ENCODE assay signal across 16 cellular contexts in genomic region chr3:119184808-119185690, GRCh38. TPM values are rescaled to one million over a fixed set of nuclear protein-coding genes. Genes with fewer than 3 reads are reported as not detected.
DNase-seq lines count a peak whose midpoint lies in the region; ATAC-seq, FAIRE-seq and TF ChIP-seq lines count a peak whose summit lies in the region.
"Had no signal": no experiment of that assay in that cellular context is flagged by ENCODE, and none has a peak within 500 bp of the region (broad histone marks: within the 10 kb centered on the region; RNA-seq: fewer than 3 reads in every experiment).

No MANE protein-coding gene starts in this region.

- peaks cover 65% of the 10 kb centered on the region for H3K4me1 ChIP-seq in Caco-2
- H3K4me1 ChIP-seq: gastroesophageal sphincter had no signal

- peak overlapping the region; percentile 14 for H3K4me3 Mint-ChIP-seq in Caco-2 (ENCODE audit: unreplicated experiment)
- H3K4me3 Mint-ChIP-seq: central memory CD8-positive, alpha-beta T cell; stimulated activated naive B cell treated with anti-CD40 and anti-IgM and Interleukin-4, amounts not matched to agents 10 μg/mL and 1 μg/mL and 100 μg/mL, for 72 hours had no signal

- no peaks in the 10 kb centered on the region for H3K9me3 ChIP-seq in Caco-2
- H3K9me3 ChIP-seq: gastroesophageal sphincter, neutrophil had no signal

- H3K4me1 Mint-ChIP-seq in Caco-2 (ENCODE audit: low read depth, unreplicated experiment), result peaks cover 38% of the 10 kb centered on the region
- H3K4me1 Mint-ChIP-seq: central memory CD8-positive, alpha-beta T cell; stimulated activated naive B cell treated with anti-CD40 and anti-IgM and Interleukin-4, amounts not matched to agents 10 μg/mL and 1 μg/mL and 100 μg/mL, for 72 hours had no signal

- no peak for TF ChIP-seq CTCF in Caco-2 (IDR thresholded peaks at IDR 0.05; ENCODE audit: insufficient read depth in 1 of 2, low read depth in 1 of 2, low read length in 1 of 2, severe bottlenecking in 1 of 2, unreplicated experiment in 1 of 2)

- H3K36me3 Mint-ChIP-seq in Caco-2 (ENCODE audit: insufficient read depth, unreplicated experiment), result no peaks in the 10 kb centered on the region
- H3K36me3 Mint-ChIP-seq: stimulated activated naive B cell treated with anti-CD40 and anti-IgM and Interleukin-4, amounts not matched to agents 10 μg/mL and 1 μg/mL and 100 μg/mL, for 72 hours had no signal

- CTCF ChIA-PET in Caco-2 (lab: Charles Lee), result interaction anchor here (0.6 to 1.0 kb wide), 2 partner anchors 56 to 332 kb away, joined by 3 to 7 read pairs; partner anchors contain the start of gene B4GALT4

- DNase-seq in Caco-2, result peak; percentile 58 to 62
- peak; percentile 29 for DNase-seq in HTR-8/SVneo (ENCODE audit: insufficient read length, low spot score)
- DNase-seq in dedifferentiated amniotic fluid mesenchymal stem cell (ENCODE audit: extremely low spot score), result peak; percentile 89
- DNase-seq in non-pigmented ciliary epithelial cell (ENCODE audit: low read depth), result peak; percentile 43
- no peak for DNase-seq in cerebellar nuclear complex (lab: John Stamatoyannopoulos, UW)
- DNase-seq in cerebellar cortex (ENCODE audit: low spot score), result no peak
- DNase-seq in NCI-H146 (lab: John Stamatoyannopoulos, UW), result no peak
- DNase-seq: activated T-cell treated with anti-CD3 and anti-CD28 coated beads, Interleukin-2, amount 50 U/mL, for 48 hours; DMS53; NCI-H510A treated with DMSO at 0.1 percent for 48 hours; stimulated activated naive B cell treated with anti-CD40 and anti-IgM and Interleukin-4, amounts not matched to agents 10 μg/mL and 1 μg/mL and 100 μg/mL, for 72 hours had no signal

- no peak overlapping the region for H3K4me3 ChIP-seq in Caco-2 (ENCODE audit: low read depth, low read length)
- H3K4me3 ChIP-seq: gastroesophageal sphincter had no signal

- no peak for ATAC-seq in HG03354 (IDR thresholded peaks at IDR 0.05; ENCODE audit: poor library complexity, severe bottlenecking, unreplicated experiment)
- ATAC-seq: gastroesophageal sphincter; left lobe of liver; stimulated activated naive B cell treated with anti-CD40 and anti-IgM and Interleukin-4, amounts not matched to agents 10 μg/mL and 1 μg/mL and 100 μg/mL, for 72 hours had no signal

- no peaks in the 10 kb centered on the region for H3K9me3 Mint-ChIP-seq in Caco-2 (ENCODE audit: unreplicated experiment)
- H3K9me3 Mint-ChIP-seq: central memory CD8-positive, alpha-beta T cell; stimulated activated naive B cell treated with anti-CD40 and anti-IgM and Interleukin-4, amounts not matched to agents 10 μg/mL and 1 μg/mL and 100 μg/mL, for 72 hours had no signal

- FAIRE-seq in HTR-8/SVneo (lab: Jason Lieb, UNC), result no peak

- H3K27me3 Mint-ChIP-seq in Caco-2 (ENCODE audit: insufficient read depth, unreplicated experiment), result no peaks in the 10 kb centered on the region
- H3K27me3 Mint-ChIP-seq: stimulated activated naive B cell treated with anti-CD40 and anti-IgM and Interleukin-4, amounts not matched to agents 10 μg/mL and 1 μg/mL and 100 μg/mL, for 72 hours had no signal

- peak overlapping the region; percentile 49 for H3K27ac Mint-ChIP-seq in Caco-2 (ENCODE audit: unreplicated experiment)
- H3K27ac Mint-ChIP-seq: stimulated activated naive B cell treated with anti-CD40 and anti-IgM and Interleukin-4, amounts not matched to agents 10 μg/mL and 1 μg/mL and 100 μg/mL, for 72 hours had no signal

- intact Hi-C loops in Caco-2 (cut with micrococcal nuclease; ENCODE audit: unreplicated experiment), result loop anchor here (1.0 kb wide), 4 partner anchors 24 to 55 kb away; partner anchors contain the start of gene B4GALT4

- TSS peak; percentile 85 for BruUV-seq in Caco-2 (replicated peaks; lab: Mats Ljungman, UMichigan)

- H3K36me3 ChIP-seq in Caco-2 (ENCODE audit: control insufficient read depth, insufficient read depth, low read length), result no peaks in the 10 kb centered on the region
- H3K36me3 ChIP-seq: gastroesophageal sphincter, neutrophil had no signal

- no peaks in the 10 kb centered on the region for H3K27me3 ChIP-seq in Caco-2 (replicated peaks; ENCODE audit: control insufficient read depth, insufficient read depth, low read length)
- H3K27me3 ChIP-seq: gastroesophageal sphincter had no signal

- POLR2A ChIA-PET in Caco-2 (lab: Charles Lee), result interaction anchor here (0.6 to 0.8 kb wide), 3 partner anchors 26 to 56 kb away, joined by 3 to 11 read pairs (median 4); partner anchors contain the start of gene B4GALT4

RNA-seq across cellular contexts. Expression of gene UPK1B, which starts 11.7 kb away (rescaled TPM):
- 0.46 and 0.50 TPM in 2 replicates for total RNA-seq in Caco-2 (2022)
- total RNA-seq: left lobe of liver had no signal

RNA-seq across cellular contexts. Expression of gene TEX55, which starts 39.1 kb away (rescaled TPM):
- not detected in 2 replicates for total RNA-seq in Caco-2 (2022)
- total RNA-seq: gastroesophageal sphincter, left lobe of liver had no signal

RNA-seq across cellular contexts. Expression of gene B4GALT4, which starts 55.6 kb away (rescaled TPM):
- total RNA-seq in Caco-2 (2022), result 56.9 and 59.7 TPM in 2 replicates

Comparison
In these comparisons a context has a peak if more than half of its experiments do, and no peak if none do; other contexts are left out.
1. DNase-seq: peak in Caco-2 (2 of 2), HTR-8/SVneo (single experiment), dedifferentiated amniotic fluid mesenchymal stem cell (single experiment) and non-pigmented ciliary epithelial cell (single experiment); none in cerebellar nuclear complex (0 of 2), cerebellar cortex (single experiment) and NCI-H146 (single experiment).